Comparison of ENCODE assay signal across 9 cellular contexts in the genomic region with DNA sequence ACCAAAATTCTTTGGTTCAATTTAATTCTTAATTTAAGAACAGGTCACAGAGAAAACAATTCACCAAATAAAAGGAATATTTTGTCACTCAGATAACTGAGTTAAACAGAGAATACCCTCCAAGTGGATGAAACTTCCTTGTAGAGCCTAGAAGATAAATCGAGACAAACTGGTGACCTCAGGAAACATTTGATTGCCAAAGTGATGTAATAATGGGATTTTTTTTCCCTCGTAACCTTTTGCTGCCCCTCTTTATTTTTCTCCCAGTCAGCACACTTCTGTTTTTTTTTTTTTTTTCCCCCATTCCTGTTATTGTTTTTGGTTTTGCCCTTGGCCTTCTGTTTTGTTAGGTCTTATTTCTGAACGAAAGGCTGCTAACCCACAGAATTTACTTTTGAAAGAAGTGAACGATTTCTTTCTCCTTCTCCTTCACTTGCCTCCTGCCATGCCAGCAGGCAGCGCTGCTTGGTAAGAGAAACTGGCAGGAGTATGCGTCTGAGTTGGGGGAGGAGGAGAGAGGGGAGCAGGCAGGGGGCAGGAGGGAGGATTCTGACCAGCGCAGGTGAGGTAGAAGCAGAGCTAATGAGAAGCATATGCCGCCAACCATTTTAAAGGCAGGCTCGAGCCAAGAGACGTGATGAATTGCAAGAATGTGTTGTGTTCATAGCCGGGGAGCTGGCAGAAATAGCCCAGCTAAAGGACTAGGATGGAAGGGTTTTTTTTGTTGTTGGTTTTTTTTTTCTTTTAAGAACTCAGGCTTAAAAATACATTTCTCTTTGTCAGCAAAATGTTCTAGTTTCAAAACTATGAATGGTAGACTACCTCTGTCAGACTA.
DNase-seq lines count a peak whose midpoint lies in the region; ATAC-seq and TF ChIP-seq lines count a peak whose summit lies in the region.
"Had no signal": no experiment of that assay in that cellular context is flagged by ENCODE, and none has a peak within 500 bp of the region (broad histone marks: within the 10 kb centered on the region; RNA-seq: fewer than 3 reads in every experiment).

No MANE protein-coding gene starts in this region.

- WGBS in liver, result 48% methylated on average over 11 of the region's 11 CpGs
- WGBS in thyroid gland, 2 donors, result 21 to 22% methylated on average over 11 of the region's 11 CpGs

- ATAC-seq in HG03280 (IDR thresholded peaks at IDR 0.05; ENCODE audit: unreplicated experiment) (no peak), HG03108 (IDR thresholded peaks at IDR 0.05; ENCODE audit: unreplicated experiment) (no peak)

- DNase-seq in NCI-H82 (lab: John Stamatoyannopoulos, UW) (peak; percentile 7), NCI-H82 treated with DMSO at 0.1 percent for 48 hours (lab: John Stamatoyannopoulos, UW; ENCODE audit: unreplicated experiment) (no peak), dermis blood vessel endothelial cell (peak; percentile 29), thyroid gland (peak; percentile 91 to 92), HEK293T (ENCODE audit: extremely low spot score) (no peak)

- H3K36me3 ChIP-seq in liver (ENCODE audit: control insufficient read depth in 4 of 4, insufficient read depth in 3 of 4, low read depth in 1 of 4, low read length in 3 of 4), result no peaks in the 10 kb centered on the region
- H3K36me3 ChIP-seq in thyroid gland, result no peaks in the 10 kb centered on the region
- H3K36me3 ChIP-seq: BLaER1 had no signal

- H3K4me3 ChIP-seq in liver (ENCODE audit: low read depth in 1 of 3, low read length in 3 of 3), result no peak overlapping the region
- H3K4me3 ChIP-seq in thyroid gland (replicated peaks in 1 of 3), result no peak overlapping the region
- H3K4me3 ChIP-seq: BLaER1 had no signal

- TF ChIP-seq POLR2A in thyroid gland (IDR thresholded peaks at IDR 0.05), result peak in 1 of 2 donors; percentile 67

- intact Hi-C loops in thyroid gland (cut with DNase I), result no loop called here

- H3K27ac ChIP-seq in liver (ENCODE audit: low read depth in 1 of 2, low read length in 2 of 2) (peak overlapping the region; percentile 18 to 36), thyroid gland (peak overlapping the region; percentile 86 to 94 (median 91))
- H3K27ac ChIP-seq: BLaER1 had no signal

- peak; percentile 26 to 35 for TF ChIP-seq RAD21 in liver (IDR thresholded peaks at IDR 0.05)

- H3K27me3 ChIP-seq in liver (ENCODE audit: control insufficient read depth in 4 of 4, insufficient read depth in 4 of 4, low read length in 3 of 4), result peaks cover 0 to 5% (median 0%) of the 10 kb centered on the region in 4 donors
- H3K27me3 ChIP-seq in thyroid gland, result no peaks in the 10 kb centered on the region
- H3K27me3 ChIP-seq: BLaER1 had no signal

- TF ChIP-seq CTCF in liver (IDR thresholded peaks at IDR 0.05; ENCODE audit: low read depth, low read length, missing input control), result no peak
- peak in 4 of 6 experiments; percentile 49 to 87 (median 62) for TF ChIP-seq CTCF in thyroid gland (IDR thresholded peaks at IDR 0.05)

- CTCF ChIA-PET in HEK293T (lab: Yijun Ruan, JAX), result no interaction called here

- no peak overlapping the region for H3K9ac ChIP-seq in liver (ENCODE audit: low read depth in 1 of 2, low read length in 2 of 2)
- H3K9ac ChIP-seq: BLaER1 had no signal

- H3K9me3 ChIP-seq in liver (ENCODE audit: control insufficient read depth in 4 of 4, low read length in 3 of 4) (no peaks in the 10 kb centered on the region), thyroid gland (no peaks in the 10 kb centered on the region)
- H3K9me3 ChIP-seq: BLaER1 had no signal

- POLR2A ChIA-PET in HEK293T (lab: Yijun Ruan, JAX), result no interaction called here

- no peaks in the 10 kb centered on the region for H3K4me1 ChIP-seq in liver (ENCODE audit: control insufficient read depth in 4 of 4, insufficient read depth in 4 of 4, low read length in 3 of 4)
- H3K4me1 ChIP-seq in thyroid gland, result peaks cover 31 to 36% of the 10 kb centered on the region in 2 donors
- H3K4me1 ChIP-seq: BLaER1 had no signal

TF ChIP-seq in liver, 16 proteins besides CTCF, POLR2A, EP300 and RAD21:
- no peak for TF ChIP-seq HNF4A (conservative IDR thresholded peaks at IDR 0.05)
- no peak for TF ChIP-seq TAF1 (conservative IDR thresholded peaks at IDR 0.05)
- TF ChIP-seq JUND (IDR thresholded peaks at IDR 0.05), result no peak
- TF ChIP-seq NR2F2 (IDR thresholded peaks at IDR 0.05), result no peak
- TF ChIP-seq, protein P1, sequence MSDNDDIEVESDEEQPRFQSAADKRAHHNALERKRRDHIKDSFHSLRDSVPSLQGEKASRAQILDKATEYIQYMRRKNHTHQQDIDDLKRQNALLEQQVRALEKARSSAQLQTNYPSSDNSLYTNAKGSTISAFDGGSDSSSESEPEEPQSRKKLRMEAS (IDR thresholded peaks at IDR 0.05), result no peak
- TF ChIP-seq, protein P2, sequence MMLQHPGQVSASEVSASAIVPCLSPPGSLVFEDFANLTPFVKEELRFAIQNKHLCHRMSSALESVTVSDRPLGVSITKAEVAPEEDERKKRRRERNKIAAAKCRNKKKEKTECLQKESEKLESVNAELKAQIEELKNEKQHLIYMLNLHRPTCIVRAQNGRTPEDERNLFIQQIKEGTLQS (IDR thresholded peaks at IDR 0.05), result no peak
- TF ChIP-seq RXRA (IDR thresholded peaks at IDR 0.05), result no peak
- TF ChIP-seq HNF4G (IDR thresholded peaks at IDR 0.05), result no peak

TF ChIP-seq in HEK293T, 16 proteins besides CTCF, POLR2A, EP300 and RAD21:
- TF ChIP-seq ZNF384 (IDR thresholded peaks at IDR 0.05) (no peak), FOXM1 (IDR thresholded peaks at IDR 0.05; ENCODE audit: borderline replicate concordance) (no peak), ELF4 (IDR thresholded peaks at IDR 0.05) (no peak), L3MBTL2 (conservative IDR thresholded peaks at IDR 0.05) (no peak), NFRKB (IDR thresholded peaks at IDR 0.05) (no peak)

Comparison
In these comparisons a context has a peak if more than half of its experiments do, and no peak if none do; other contexts are left out.
1. DNase-seq: peak in NCI-H82 (single experiment), dermis blood vessel endothelial cell (single experiment) and thyroid gland (2 of 2); none in NCI-H82 treated with DMSO at 0.1 percent for 48 hours (single experiment) and HEK293T (single experiment).